Comparison of ENCODE assay signal across 12 cellular contexts in genomic region chr11:117200813-117201515, GRCh38. TPM values are rescaled to one million over a fixed set of nuclear protein-coding genes. Genes with fewer than 3 reads are reported as not detected.
DNase-seq lines count a peak whose midpoint lies in the region; ATAC-seq, FAIRE-seq and TF ChIP-seq lines count a peak whose summit lies in the region.
"Had no signal": no experiment of that assay in that cellular context is flagged by ENCODE, and none has a peak within 500 bp of the region (broad histone marks: within the 10 kb centered on the region; RNA-seq: fewer than 3 reads in every experiment).

No MANE protein-coding gene starts in this region.

- peaks cover 23% of the 10 kb centered on the region for H3F3A ChIP-seq in SK-N-SH (replicated peaks; ENCODE audit: insufficient read depth)

- peak overlapping the region; percentile 59; the same call in 1 of the 2 replicates for H2AK5ac ChIP-seq in H1 (ENCODE audit: low read depth, low read length)

- H3K79me2 ChIP-seq in SK-N-SH (ENCODE audit: insufficient read depth) (peaks cover 66% of the 10 kb centered on the region), H1 (ENCODE audit: control insufficient read depth in 1 of 2, insufficient read depth in 2 of 2, low read length in 2 of 2) (peaks cover 0 to 14% of the 10 kb centered on the region in 2 experiments; a peak in 1 of 4 replicates)

- peak overlapping the region; percentile 77 for H3K4me2 ChIP-seq in SK-N-SH
- peak overlapping the region; percentile 67 to 81 for H3K4me2 ChIP-seq in H1 (ENCODE audit: insufficient read depth in 1 of 2, low read depth in 2 of 2, low read length in 2 of 2)

- WGBS in SK-N-SH (ENCODE audit: low lambda C conversion rate): 96% methylated on average over 11 of the region's 11 CpGs
- 85% methylated on average over 11 of the region's 11 CpGs; no CpG with 5 or more reads in 1 of the 2 experiments for WGBS in H1 (ENCODE audit: extremely low coverage in 1 of 2, insufficient coverage in 1 of 2, insufficient read length in 1 of 2, insufficient replicate concordance in 2 of 2, low coverage in 1 of 2, low lambda C conversion rate in 2 of 2, missing lambda C conversion rate in 1 of 2), 2 experiments
- 42 to 56% methylated on average over 11 of the region's 11 CpGs for WGBS in tibial nerve, 2 donors

- H2BK5ac ChIP-seq in H1 (ENCODE audit: low read depth, low read length): peak overlapping the region; percentile 35; the same call in 1 of the 2 replicates

- no peak overlapping the region for H2BK20ac ChIP-seq in H1 (ENCODE audit: low read length)

- H3K56ac ChIP-seq in H1 (replicated peaks; ENCODE audit: insufficient read length, low read depth, low read length): no peak overlapping the region

- H2BK12ac ChIP-seq in H1 (ENCODE audit: low read depth, low read length): no peak overlapping the region

- no peak overlapping the region for H3K18ac ChIP-seq in H1 (ENCODE audit: extremely low read depth, low read length)

- H4K20me1 ChIP-seq in SK-N-SH (ENCODE audit: insufficient read depth): peaks cover 26% of the 10 kb centered on the region; the same call in 1 of the 2 replicates
- H4K20me1 ChIP-seq in H1 (replicated peaks in 1 of 2; ENCODE audit: control insufficient read depth in 1 of 2, insufficient read depth in 2 of 2, low read length in 2 of 2): peaks cover 2% of the 10 kb centered on the region in 2 experiments

- ATAC-seq in SK-N-SH treated with all-trans-retinoic acid at 6 μM for 48 hours (no peak), GM18907 (IDR thresholded peaks at IDR 0.05; ENCODE audit: unreplicated experiment) (no peak), HG02981 (IDR thresholded peaks at IDR 0.05; ENCODE audit: unreplicated experiment) (no peak)

- H2AFZ ChIP-seq in SK-N-SH (ENCODE audit: low read depth) (no peak overlapping the region), H1 (ENCODE audit: low read length) (no peak overlapping the region)

- H2BK120ac ChIP-seq in H1 (replicated peaks; ENCODE audit: low read depth, low read length): no peak overlapping the region

- H3K9ac ChIP-seq in SK-N-SH (peak overlapping the region; percentile 64; the same call in 1 of the 2 replicates), H1 (replicated peaks in 1 of 4; ENCODE audit: extremely low read depth in 1 of 4, low read depth in 3 of 4, low read length in 3 of 4) (peak overlapping the region in 1 of 4 experiments; percentile 34; a peak in 3 of 7 replicates), muscle layer of colon (ENCODE audit: low read length) (peak overlapping the region; percentile 99)

- TF ChIP-seq POLR2A in H1 (IDR thresholded peaks at IDR 0.05; ENCODE audit: control extremely low read depth in 1 of 2, low read depth in 2 of 2, low read length in 2 of 2): peak in 1 of 2 experiments; percentile 57; a peak in 2 of 3 replicates
- no peak for TF ChIP-seq POLR2A in tibial nerve (IDR thresholded peaks at IDR 0.05)

- no peaks in the 10 kb centered on the region for H3K9me2 ChIP-seq in SK-N-SH

- no peak for TF ChIP-seq EP300 in SK-N-SH (IDR thresholded peaks at IDR 0.05; ENCODE audit: borderline replicate concordance in 1 of 2, low read depth in 1 of 2, low read length in 1 of 2)
- no peak for TF ChIP-seq EP300 in H1 (IDR thresholded peaks at IDR 0.05; ENCODE audit: borderline replicate concordance in 1 of 2, low read depth in 2 of 2, low read length in 2 of 2)
- no peak for TF ChIP-seq EP300 in tibial nerve (IDR thresholded peaks at IDR 0.05)

- H3K9me3 ChIP-seq in SK-N-SH (no peaks in the 10 kb centered on the region), H1 (ENCODE audit: insufficient read depth in 2 of 2, low read depth in 1 of 2, low read length in 1 of 2) (no peaks in the 10 kb centered on the region), muscle layer of colon (ENCODE audit: low read length) (no peaks in the 10 kb centered on the region), tibial nerve (no peaks in the 10 kb centered on the region)

- H3K23ac ChIP-seq in H1 (ENCODE audit: insufficient read length): no peak overlapping the region

- H3K27me3 ChIP-seq in SK-N-SH (ENCODE audit: insufficient read depth) (no peaks in the 10 kb centered on the region), H1 (replicated peaks in 1 of 4; ENCODE audit: control insufficient read depth in 3 of 4, extremely low read depth in 1 of 4, insufficient read depth in 3 of 4, low read length in 3 of 4) (no peaks in the 10 kb centered on the region; a peak in 1 of 7 replicates), muscle layer of colon (ENCODE audit: control insufficient read depth in 1 of 2, insufficient read depth in 2 of 2, low read length in 2 of 2) (no peaks in the 10 kb centered on the region), tibial nerve (no peaks in the 10 kb centered on the region)

- CTCF ChIA-PET in SK-N-SH (lab: Yijun Ruan, JAX): interaction anchor here (0.9 to 1.6 kb wide), 2 partner anchors 25 to 31 kb away, joined by 3 to 4 read pairs; partner anchors contain the start of genes PCSK7 and RNF214
- CTCF ChIA-PET in H1 (lab: Charles Lee; ENCODE audit: partially characterized antibody): interaction anchor here (0.6 to 18.7 kb wide), 3 partner anchors 19 to 346 kb away, joined by 3 to 449 read pairs (median 249); partner anchors contain the start of genes PCSK7, RNF214 and SIDT2

- H3K79me1 ChIP-seq in H1 (ENCODE audit: low read depth, low read length): no peaks in the 10 kb centered on the region; the same call in 1 of the 2 replicates

- POLR2A ChIA-PET in SK-N-SH (lab: Yijun Ruan, JAX): no interaction called here
- POLR2A ChIA-PET in H1 (lab: Charles Lee; ENCODE audit: partially characterized antibody): interaction anchor here (1.0 to 10.3 kb wide), 7 partner anchors 11 to 28 kb away, joined by 3 to 153 read pairs (median 5); partner anchors contain the start of gene SIDT2

- H3K23me2 ChIP-seq in H1 (ENCODE audit: low read depth, low read length): peaks cover 6% of the 10 kb centered on the region; the same call in 1 of the 2 replicates

- H3K27ac ChIP-seq in SK-N-SH (ENCODE audit: low read depth in 2 of 2, low read length in 1 of 2) (no peak overlapping the region), H1 (ENCODE audit: low read depth, low read length) (no peak overlapping the region), muscle layer of colon (ENCODE audit: low read depth, low read length) (peak overlapping the region; percentile 96), tibial nerve (peak overlapping the region; percentile 80 to 92 (median 88))

- H4K8ac ChIP-seq in H1 (ENCODE audit: extremely low read depth, insufficient read depth, low read length): peak overlapping the region; percentile 38; the same call in 1 of the 2 replicates

- H3K4me1 ChIP-seq in SK-N-SH (ENCODE audit: control insufficient read depth in 1 of 2, insufficient read depth in 2 of 2, low read depth in 1 of 2, low read length in 1 of 2) (peaks cover 9 to 13% of the 10 kb centered on the region in 2 experiments; a peak in 3 of 4 replicates), H1 (replicated peaks in 1 of 4; ENCODE audit: control insufficient read depth in 3 of 4, insufficient read depth in 4 of 4, low read length in 3 of 4) (peaks cover 7 to 32% (median 28%) of the 10 kb centered on the region in 4 experiments), muscle layer of colon (ENCODE audit: insufficient read depth, low read length) (peaks cover 32% of the 10 kb centered on the region), tibial nerve (peaks cover 0 to 67% (median 17%) of the 10 kb centered on the region in 4 donors)

- H3K14ac ChIP-seq in H1 (ENCODE audit: insufficient read length): no peak overlapping the region

- peak overlapping the region; percentile 43 to 51; a peak in 2 of 4 replicates for H3K4me3 ChIP-seq in SK-N-SH (ENCODE audit: low read depth in 2 of 2, low read length in 1 of 2)
- peak overlapping the region in 2 of 4 experiments; percentile 37 to 58; a peak in 5 of 8 replicates for H3K4me3 ChIP-seq in H1 (ENCODE audit: extremely low read depth in 1 of 4, insufficient read depth in 2 of 4, low read depth in 3 of 4, low read length in 4 of 4)
- H3K4me3 ChIP-seq in muscle layer of colon (ENCODE audit: low read depth in 1 of 2, low read length in 2 of 2): peak overlapping the region; percentile 86 to 97
- peak overlapping the region; percentile 28 to 60 (median 56) for H3K4me3 ChIP-seq in tibial nerve

- H4K5ac ChIP-seq in H1 (ENCODE audit: insufficient read length, low read depth, low read length): no peak overlapping the region

- TF ChIP-seq CTCF in SK-N-SH (IDR thresholded peaks at IDR 0.05) (no peak), H1 (IDR thresholded peaks at IDR 0.05; ENCODE audit: control extremely low read depth in 1 of 3, insufficient read depth in 1 of 3, low read depth in 1 of 3, low read length in 3 of 3) (no peak), tibial nerve (IDR thresholded peaks at IDR 0.05) (no peak)

- no peak overlapping the region for H3K4ac ChIP-seq in H1 (replicated peaks; ENCODE audit: insufficient read length, low read depth, low read length)

- DNase-seq in SK-N-SH: no peak
- no peak for DNase-seq in H1 (ENCODE audit: low read depth in 1 of 2, low spot score in 2 of 2)
- no peak for DNase-seq in tibial nerve (ENCODE audit: low spot score in 2 of 2)
- no peak for DNase-seq in glomerular visceral epithelial cell (ENCODE audit: extremely low spot score)
- DNase-seq: 8988T; NCI-H2081; stimulated activated CD8-positive, alpha-beta memory T cell treated with anti-CD3 and anti-CD28 coated beads, Interleukin-4, amount 100 ng/mL, for 48 hours had no signal

- H4K91ac ChIP-seq in H1 (replicated peaks; ENCODE audit: insufficient read length, low read length): peak overlapping the region; percentile 25

- H3K36me3 ChIP-seq in SK-N-SH (replicated peaks in 1 of 2; ENCODE audit: control insufficient read depth in 1 of 2, insufficient read depth in 2 of 2, low read length in 1 of 2) (peaks cover 0 to 23% of the 10 kb centered on the region in 2 experiments), H1 (ENCODE audit: control insufficient read depth in 2 of 4, insufficient read depth in 4 of 4, low read length in 3 of 4) (peaks cover 2 to 8% (median 5%) of the 10 kb centered on the region in 4 experiments; a peak in 3 of 8 replicates), muscle layer of colon (ENCODE audit: insufficient read depth, low read length) (peaks cover 58% of the 10 kb centered on the region), tibial nerve (peaks cover 0 to 67% (median 0%) of the 10 kb centered on the region in 3 donors)

- no peak overlapping the region for H2BK15ac ChIP-seq in H1 (ENCODE audit: low read length)

- TF ChIP-seq RAD21 in SK-N-SH (IDR thresholded peaks at IDR 0.05; ENCODE audit: low read length) (no peak), H1 (IDR thresholded peaks at IDR 0.05 in 1 of 2, conservative IDR thresholded peaks at IDR 0.05 in 1 of 2; ENCODE audit: low read depth in 2 of 2, low read length in 2 of 2) (no peak)

- FAIRE-seq in H1 (lab: Jason Lieb, UNC): no peak
- FAIRE-seq: endothelial cell of umbilical vein had no signal

RNA-seq across cellular contexts. Expression of gene TAGLN, which starts 1.8 kb away (rescaled TPM):
- polyA plus RNA-seq in SK-N-SH (2012; rRNA removed): 519 and 811 TPM in 2 replicates
- polyA plus RNA-seq in SK-N-SH (2012; cell fraction: cytosol; rRNA removed): 447 and 526 TPM in 2 replicates
- polyA plus RNA-seq in SK-N-SH (2012; cell fraction: nucleus; rRNA removed): 571 and 676 TPM in 2 replicates
- 300 and 301 TPM in 2 replicates for total RNA-seq in H1 (2021; fragmentation: NEBNext Ultra II Directional; extraction: Animal tissue kit (Norgen Biotek cat#: 25700))
- 140 and 150 TPM in 2 replicates for polyA plus RNA-seq in H1 (2011; rRNA removed)
- 178 TPM for polyA plus RNA-seq in H1 (2011; cell fraction: cytosol; rRNA removed)
- 132 TPM for polyA plus RNA-seq in H1 (2011; cell fraction: nucleus; rRNA removed)
- 186 to 274 TPM (median 201 TPM) in 4 replicates for polyA plus RNA-seq in H1 (2012, experiment 1 of 2)
- polyA plus RNA-seq in H1 (2012, experiment 2 of 2): 415 TPM
- 193 TPM for polyA plus RNA-seq in H1 (2013, experiment 1 of 2)
- 186 TPM for polyA plus RNA-seq in H1 (2013, experiment 2 of 2)
- 97.7 and 118 TPM in 2 replicates for polyA minus RNA-seq in H1 (2011; rRNA and poly(A)+ RNA removed)
- 36.1 TPM for polyA minus RNA-seq in H1 (2011; cell fraction: cytosol; rRNA and poly(A)+ RNA removed)
- 59.7 TPM for polyA minus RNA-seq in H1 (2011; cell fraction: nucleus; rRNA and poly(A)+ RNA removed)
- total RNA-seq in tibial nerve: 1,000 to 10,000 TPM; 1,525 to 3,984 (median 2,307) TPM

RNA-seq across cellular contexts. Expression of gene SIDT2, which starts 22.4 kb away (rescaled TPM):
- polyA plus RNA-seq in SK-N-SH (2012; rRNA removed): 17.3 and 17.5 TPM in 2 replicates
- polyA plus RNA-seq in SK-N-SH (2012; cell fraction: cytosol; rRNA removed): 8.0 and 12.6 TPM in 2 replicates
- polyA plus RNA-seq in SK-N-SH (2012; cell fraction: nucleus; rRNA removed): 39.5 and 52.3 TPM in 2 replicates
- 14.6 and 18.5 TPM in 2 replicates for total RNA-seq in H1 (2021; fragmentation: NEBNext Ultra II Directional; extraction: Animal tissue kit (Norgen Biotek cat#: 25700))
- 21.1 and 26.7 TPM in 2 replicates for polyA plus RNA-seq in H1 (2011; rRNA removed)
- polyA plus RNA-seq in H1 (2011; cell fraction: cytosol; rRNA removed): 15.5 TPM
- 85.9 TPM for polyA plus RNA-seq in H1 (2011; cell fraction: nucleus; rRNA removed)
- 13.3 to 18.4 TPM (median 14.8 TPM) in 4 replicates for polyA plus RNA-seq in H1 (2012, experiment 1 of 2)
- 12.4 TPM for polyA plus RNA-seq in H1 (2012, experiment 2 of 2)
- polyA plus RNA-seq in H1 (2013, experiment 1 of 2): 15.5 TPM
- polyA plus RNA-seq in H1 (2013, experiment 2 of 2): 14.7 TPM
- 27.2 and 33.9 TPM in 2 replicates for polyA minus RNA-seq in H1 (2011; rRNA and poly(A)+ RNA removed)
- polyA minus RNA-seq in H1 (2011; cell fraction: cytosol; rRNA and poly(A)+ RNA removed): 12.8 TPM
- 35.6 TPM for polyA minus RNA-seq in H1 (2011; cell fraction: nucleus; rRNA and poly(A)+ RNA removed)
- total RNA-seq in tibial nerve: 100 to 1,000 TPM in 3 of 4 donors, 10 to 100 TPM in 1; 72.6 to 132 (median 125) TPM

RNA-seq across cellular contexts. Expression of gene PCSK7, which starts 30.9 kb away (rescaled TPM):
- 49.7 and 52.1 TPM in 2 replicates for polyA plus RNA-seq in SK-N-SH (2012; rRNA removed)
- 22.8 and 36.1 TPM in 2 replicates for polyA plus RNA-seq in SK-N-SH (2012; cell fraction: cytosol; rRNA removed)
- polyA plus RNA-seq in SK-N-SH (2012; cell fraction: nucleus; rRNA removed): 133 and 171 TPM in 2 replicates
- 38.5 and 45.6 TPM in 2 replicates for total RNA-seq in H1 (2021; fragmentation: NEBNext Ultra II Directional; extraction: Animal tissue kit (Norgen Biotek cat#: 25700))
- polyA plus RNA-seq in H1 (2011; rRNA removed): 23.4 and 38.8 TPM in 2 replicates
- polyA plus RNA-seq in H1 (2011; cell fraction: cytosol; rRNA removed): 33.3 TPM
- polyA plus RNA-seq in H1 (2011; cell fraction: nucleus; rRNA removed): 67.6 TPM
- 26.1 to 32.5 TPM (median 31.3 TPM) in 4 replicates for polyA plus RNA-seq in H1 (2012, experiment 1 of 2)
- 15.2 TPM for polyA plus RNA-seq in H1 (2012, experiment 2 of 2)
- 20.6 TPM for polyA plus RNA-seq in H1 (2013, experiment 1 of 2)
- polyA plus RNA-seq in H1 (2013, experiment 2 of 2): 21.3 TPM
- polyA minus RNA-seq in H1 (2011; rRNA and poly(A)+ RNA removed): 30.3 and 32.9 TPM in 2 replicates
- polyA minus RNA-seq in H1 (2011; cell fraction: cytosol; rRNA and poly(A)+ RNA removed): 23.0 TPM
- polyA minus RNA-seq in H1 (2011; cell fraction: nucleus; rRNA and poly(A)+ RNA removed): 30.8 TPM
- 10 to 100 TPM; 45.4 to 94.5 (median 71.6) TPM for total RNA-seq in tibial nerve

RNA-seq across cellular contexts. Expression of gene RNF214, which starts 31.5 kb away (rescaled TPM):
- 11.9 and 15.4 TPM in 2 replicates for polyA plus RNA-seq in SK-N-SH (2012; rRNA removed)
- polyA plus RNA-seq in SK-N-SH (2012; cell fraction: cytosol; rRNA removed): 10.4 and 11.4 TPM in 2 replicates
- polyA plus RNA-seq in SK-N-SH (2012; cell fraction: nucleus; rRNA removed): 25.9 and 36.4 TPM in 2 replicates
- total RNA-seq in H1 (2021; fragmentation: NEBNext Ultra II Directional; extraction: Animal tissue kit (Norgen Biotek cat#: 25700)): 33.7 and 35.6 TPM in 2 replicates
- 34.9 and 35.3 TPM in 2 replicates for polyA plus RNA-seq in H1 (2011; rRNA removed)
- 20.7 TPM for polyA plus RNA-seq in H1 (2011; cell fraction: cytosol; rRNA removed)
- 80.8 TPM for polyA plus RNA-seq in H1 (2011; cell fraction: nucleus; rRNA removed)
- polyA plus RNA-seq in H1 (2012, experiment 1 of 2): 18.8 to 22.7 TPM (median 20.3 TPM) in 4 replicates
- polyA plus RNA-seq in H1 (2012, experiment 2 of 2): 4.6 TPM
- 18.8 TPM for polyA plus RNA-seq in H1 (2013, experiment 1 of 2)
- 17.3 TPM for polyA plus RNA-seq in H1 (2013, experiment 2 of 2)
- polyA minus RNA-seq in H1 (2011; rRNA and poly(A)+ RNA removed): 79.0 and 79.9 TPM in 2 replicates
- polyA minus RNA-seq in H1 (2011; cell fraction: cytosol; rRNA and poly(A)+ RNA removed): 23.1 TPM
- 39.3 TPM for polyA minus RNA-seq in H1 (2011; cell fraction: nucleus; rRNA and poly(A)+ RNA removed)
- 10 to 100 TPM; 10.8 to 16.6 (median 12.8) TPM for total RNA-seq in tibial nerve

RNA-seq across cellular contexts. Expression of gene PAFAH1B2, which starts 56.9 kb away (rescaled TPM):
- 19.6 and 27.3 TPM in 2 replicates for polyA plus RNA-seq in SK-N-SH (2012; rRNA removed)
- polyA plus RNA-seq in SK-N-SH (2012; cell fraction: cytosol; rRNA removed): 25.9 and 27.4 TPM in 2 replicates
- 25.4 and 27.2 TPM in 2 replicates for polyA plus RNA-seq in SK-N-SH (2012; cell fraction: nucleus; rRNA removed)
- 151 and 161 TPM in 2 replicates for total RNA-seq in H1 (2021; fragmentation: NEBNext Ultra II Directional; extraction: Animal tissue kit (Norgen Biotek cat#: 25700))
- polyA plus RNA-seq in H1 (2011; rRNA removed): 26.2 and 38.2 TPM in 2 replicates
- polyA plus RNA-seq in H1 (2011; cell fraction: cytosol; rRNA removed): 38.1 TPM
- 26.6 TPM for polyA plus RNA-seq in H1 (2011; cell fraction: nucleus; rRNA removed)
- 59.5 to 77.0 TPM (median 64.7 TPM) in 4 replicates for polyA plus RNA-seq in H1 (2012, experiment 1 of 2)
- polyA plus RNA-seq in H1 (2012, experiment 2 of 2): 19.8 TPM
- 66.1 TPM for polyA plus RNA-seq in H1 (2013, experiment 1 of 2)
- polyA plus RNA-seq in H1 (2013, experiment 2 of 2): 68.8 TPM
- polyA minus RNA-seq in H1 (2011; rRNA and poly(A)+ RNA removed): 256 and 265 TPM in 2 replicates
- polyA minus RNA-seq in H1 (2011; cell fraction: cytosol; rRNA and poly(A)+ RNA removed): 130 TPM
- 53.9 TPM for polyA minus RNA-seq in H1 (2011; cell fraction: nucleus; rRNA and poly(A)+ RNA removed)
- total RNA-seq in tibial nerve: 100 to 1,000 TPM in 3 of 4 donors, 10 to 100 TPM in 1; 96.9 to 125 (median 109) TPM

Comparison
In these comparisons a context has a peak if more than half of its experiments do, and no peak if none do; other contexts are left out.
1. H3K27ac ChIP-seq: peak in muscle layer of colon (single experiment) and tibial nerve (4 of 4); none in SK-N-SH (0 of 2) and H1 (single experiment).
2. Of the 17 proteins assayed by ChIP-seq in both H1 and SK-N-SH: peak only in H1: POLR2AphosphoS5; only in SK-N-SH: none; in both: none; in neither: 16.